14 cellular contexts compared by ENCODE assay signal in genomic region chr1:234871710-234872262, GRCh38.
DNase-seq lines count a peak whose midpoint lies in the region; ATAC-seq and TF ChIP-seq lines count a peak whose summit lies in the region.
"Had no signal": no experiment of that assay in that cellular context is flagged by ENCODE, and none has a peak within 500 bp of the region (broad histone marks: within the 10 kb centered on the region; RNA-seq: fewer than 3 reads in every experiment).

No MANE protein-coding gene starts in this region.

- peak; percentile 57 for ATAC-seq in stimulated activated effector memory CD8-positive, alpha-beta T cell treated with anti-CD3 and anti-CD28 coated beads, Interleukin-12 subunit alpha, Interleukin-12 subunit beta, amount 100 ng/mL, for 72 hours
- no peak for ATAC-seq in HG03196 (IDR thresholded peaks at IDR 0.05; ENCODE audit: unreplicated experiment)
- ATAC-seq: activated CD8-positive, alpha-beta T cell treated with anti-CD3 and anti-CD28 coated beads for 36 hours had no signal

- peaks cover 42% of the 10 kb centered on the region for H3K4me1 Mint-ChIP-seq in activated T-cell treated with anti-CD3 and anti-CD28 coated beads, Interleukin-2, amount 50 U/mL, for 24 hours (ENCODE audit: low read depth)
- H3K4me1 Mint-ChIP-seq in stimulated activated effector memory CD8-positive, alpha-beta T cell treated with anti-CD3 and anti-CD28 coated beads, Interleukin-12 subunit alpha, Interleukin-12 subunit beta, amount 100 ng/mL, for 72 hours: peaks cover 50% of the 10 kb centered on the region

- no peak for DNase-seq in activated T-cell treated with anti-CD3 and anti-CD28 coated beads, Interleukin-2, amount 50 U/mL, for 24 hours
- DNase-seq in activated T-cell treated with anti-CD3 and anti-CD28 coated beads for 4 hours: no peak
- peak; percentile 88 for DNase-seq in RPMI7951 (ENCODE audit: low read depth)
- DNase-seq in fibroblast of pulmonary artery (ENCODE audit: low read depth): peak; percentile 64
- DNase-seq in stimulated activated effector memory CD8-positive, alpha-beta T cell treated with anti-CD3 and anti-CD28 coated beads, Interleukin-12 subunit alpha, Interleukin-12 subunit beta, amount 100 ng/mL, for 72 hours (ENCODE audit: low spot score in 2 of 2): no peak
- DNase-seq in NCI-H1436 treated with DMSO at 0.1 percent for 48 hours (lab: John Stamatoyannopoulos, UW): no peak
- no peak for DNase-seq in middle frontal gyrus (ENCODE audit: extremely low spot score, low spot score)
- DNase-seq: activated CD8-positive, alpha-beta T cell treated with anti-CD3 and anti-CD28 coated beads for 36 hours; activated naive CD4-positive, alpha-beta T cell treated with anti-CD3 and anti-CD28 coated beads for 36 hours; Calu3; NCI-H1105 treated with DMSO at 0.1 percent for 48 hours; occipital lobe; thyroid gland had no signal

- no peak overlapping the region for H3K4me3 Mint-ChIP-seq in activated T-cell treated with anti-CD3 and anti-CD28 coated beads, Interleukin-2, amount 50 U/mL, for 24 hours
- H3K4me3 Mint-ChIP-seq in stimulated activated effector memory CD8-positive, alpha-beta T cell treated with anti-CD3 and anti-CD28 coated beads, Interleukin-12 subunit alpha, Interleukin-12 subunit beta, amount 100 ng/mL, for 72 hours: no peak overlapping the region
- H3K4me3 Mint-ChIP-seq: activated CD8-positive, alpha-beta T cell treated with anti-CD3 and anti-CD28 coated beads for 36 hours; activated naive CD4-positive, alpha-beta T cell treated with anti-CD3 and anti-CD28 coated beads for 36 hours had no signal

- H3K9me3 Mint-ChIP-seq in activated T-cell treated with anti-CD3 and anti-CD28 coated beads, Interleukin-2, amount 50 U/mL, for 24 hours: no peaks in the 10 kb centered on the region
- H3K9me3 Mint-ChIP-seq in stimulated activated effector memory CD8-positive, alpha-beta T cell treated with anti-CD3 and anti-CD28 coated beads, Interleukin-12 subunit alpha, Interleukin-12 subunit beta, amount 100 ng/mL, for 72 hours: no peaks in the 10 kb centered on the region
- H3K9me3 Mint-ChIP-seq: activated CD8-positive, alpha-beta T cell treated with anti-CD3 and anti-CD28 coated beads for 36 hours; activated naive CD4-positive, alpha-beta T cell treated with anti-CD3 and anti-CD28 coated beads for 36 hours had no signal

- H3K27me3 Mint-ChIP-seq in activated T-cell treated with anti-CD3 and anti-CD28 coated beads, Interleukin-2, amount 50 U/mL, for 24 hours: no peaks in the 10 kb centered on the region
- H3K27me3 Mint-ChIP-seq: activated CD8-positive, alpha-beta T cell treated with anti-CD3 and anti-CD28 coated beads for 36 hours had no signal

- no peak for TF ChIP-seq CTCF in fibroblast of pulmonary artery (IDR thresholded peaks at IDR 0.05; ENCODE audit: low read length, missing control alignments)

- H3K4me3 ChIP-seq in fibroblast of pulmonary artery (replicated peaks; ENCODE audit: low read depth, low read length): no peak overlapping the region
- H3K4me3 ChIP-seq: thyroid gland had no signal

- no peaks in the 10 kb centered on the region for H3K36me3 Mint-ChIP-seq in activated T-cell treated with anti-CD3 and anti-CD28 coated beads, Interleukin-2, amount 50 U/mL, for 24 hours (ENCODE audit: low read depth)
- no peaks in the 10 kb centered on the region for H3K36me3 Mint-ChIP-seq in stimulated activated effector memory CD8-positive, alpha-beta T cell treated with anti-CD3 and anti-CD28 coated beads, Interleukin-12 subunit alpha, Interleukin-12 subunit beta, amount 100 ng/mL, for 72 hours

- H3K27ac Mint-ChIP-seq in activated T-cell treated with anti-CD3 and anti-CD28 coated beads, Interleukin-2, amount 50 U/mL, for 24 hours: peak overlapping the region; percentile 8
- no peak overlapping the region for H3K27ac Mint-ChIP-seq in stimulated activated effector memory CD8-positive, alpha-beta T cell treated with anti-CD3 and anti-CD28 coated beads, Interleukin-12 subunit alpha, Interleukin-12 subunit beta, amount 100 ng/mL, for 72 hours
- H3K27ac Mint-ChIP-seq: activated CD8-positive, alpha-beta T cell treated with anti-CD3 and anti-CD28 coated beads for 36 hours; activated naive CD4-positive, alpha-beta T cell treated with anti-CD3 and anti-CD28 coated beads for 36 hours had no signal

Comparison
In these comparisons a context has a peak if more than half of its experiments do, and no peak if none do; other contexts are left out.
1. DNase-seq: peak in RPMI7951 (single experiment) and fibroblast of pulmonary artery (single experiment); none in activated T-cell treated with anti-CD3 and anti-CD28 coated beads, Interleukin-2, amount 50 U/mL, for 24 hours (single experiment), activated T-cell treated with anti-CD3 and anti-CD28 coated beads for 4 hours (single experiment), stimulated activated effector memory CD8-positive, alpha-beta T cell treated with anti-CD3 and anti-CD28 coated beads, Interleukin-12 subunit alpha, Interleukin-12 subunit beta, amount 100 ng/mL, for 72 hours (0 of 2), NCI-H1436 treated with DMSO at 0.1 percent for 48 hours (single experiment) and middle frontal gyrus (single experiment).